ENCODE assay signal across 1 cellular context in the genomic region with DNA sequence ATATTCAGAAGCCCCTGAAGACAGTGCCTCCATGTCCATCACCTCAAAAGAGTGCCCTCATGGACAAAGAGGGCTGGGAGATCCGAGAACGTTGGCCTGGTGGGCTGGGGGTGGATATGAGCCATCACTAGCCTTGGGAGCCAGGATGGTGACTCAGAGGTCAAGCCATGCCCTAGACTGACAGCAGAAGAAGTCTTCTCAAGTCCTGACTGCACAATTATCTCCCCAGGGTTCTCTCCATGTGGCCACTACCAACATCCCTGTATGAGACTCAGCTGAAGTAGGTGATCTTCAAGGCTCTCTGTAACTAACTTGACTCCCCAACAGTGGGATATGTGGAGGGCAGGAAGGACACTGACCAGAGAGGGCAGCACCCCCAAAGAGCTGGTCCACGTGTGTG.
TF ChIP-seq lines count a peak whose summit lies in the region.

No MANE protein-coding gene starts in this region.

TF ChIP-seq in K562, 482 proteins besides CTCF, POLR2A, EP300 and RAD21 (continued from another document):
- TF ChIP-seq CBX3 (IDR thresholded peaks at IDR 0.05; ENCODE audit: borderline replicate concordance in 1 of 2, low read length in 2 of 2) (0 out of 3 replicates have a peak, but pooled peaks of 1 of the 2 experiments have one; percentile 12), JUND (IDR thresholded peaks at IDR 0.05; ENCODE audit: borderline replicate concordance, low read depth, low read length) (peak; percentile 69; the same call in 1 of the 2 replicates), JUND (tag; IDR thresholded peaks at IDR 0.05; ENCODE audit: borderline replicate concordance, low read depth, low read length) (peak; percentile 23; the same call in 1 of the 3 replicates), ZNF668 (CRISPR knock-in tag; IDR thresholded peaks at IDR 0.05) (no peak), TAF9B (IDR thresholded peaks at IDR 0.05; ENCODE audit: partially characterized antibody) (no peak), ZNF696 (CRISPR knock-in tag; conservative IDR thresholded peaks at IDR 0.05) (no peak), NFYB (IDR thresholded peaks at IDR 0.05; ENCODE audit: extremely low read depth, insufficient read length) (no peak)
- TF ChIP-seq, protein P1, sequence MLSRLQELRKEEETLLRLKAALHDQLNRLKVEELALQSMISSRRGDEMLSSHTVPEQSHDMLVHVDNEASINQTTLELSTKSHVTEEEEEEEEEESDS (CRISPR knock-in tag; IDR thresholded peaks at IDR 0.05): no peak
- TF ChIP-seq, protein P2, sequence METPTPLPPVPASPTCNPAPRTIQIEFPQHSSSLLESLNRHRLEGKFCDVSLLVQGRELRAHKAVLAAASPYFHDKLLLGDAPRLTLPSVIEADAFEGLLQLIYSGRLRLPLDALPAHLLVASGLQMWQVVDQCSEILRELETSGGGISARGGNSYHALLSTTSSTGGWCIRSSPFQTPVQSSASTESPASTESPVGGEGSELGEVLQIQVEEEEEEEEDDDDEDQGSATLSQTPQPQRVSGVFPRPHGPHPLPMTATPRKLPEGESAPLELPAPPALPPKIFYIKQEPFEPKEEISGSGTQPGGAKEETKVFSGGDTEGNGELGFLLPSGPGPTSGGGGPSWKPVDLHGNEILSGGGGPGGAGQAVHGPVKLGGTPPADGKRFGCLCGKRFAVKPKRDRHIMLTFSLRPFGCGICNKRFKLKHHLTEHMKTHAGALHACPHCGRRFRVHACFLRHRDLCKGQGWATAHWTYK (CRISPR knock-in tag; IDR thresholded peaks at IDR 0.05): no peak
- TF ChIP-seq, protein P3, sequence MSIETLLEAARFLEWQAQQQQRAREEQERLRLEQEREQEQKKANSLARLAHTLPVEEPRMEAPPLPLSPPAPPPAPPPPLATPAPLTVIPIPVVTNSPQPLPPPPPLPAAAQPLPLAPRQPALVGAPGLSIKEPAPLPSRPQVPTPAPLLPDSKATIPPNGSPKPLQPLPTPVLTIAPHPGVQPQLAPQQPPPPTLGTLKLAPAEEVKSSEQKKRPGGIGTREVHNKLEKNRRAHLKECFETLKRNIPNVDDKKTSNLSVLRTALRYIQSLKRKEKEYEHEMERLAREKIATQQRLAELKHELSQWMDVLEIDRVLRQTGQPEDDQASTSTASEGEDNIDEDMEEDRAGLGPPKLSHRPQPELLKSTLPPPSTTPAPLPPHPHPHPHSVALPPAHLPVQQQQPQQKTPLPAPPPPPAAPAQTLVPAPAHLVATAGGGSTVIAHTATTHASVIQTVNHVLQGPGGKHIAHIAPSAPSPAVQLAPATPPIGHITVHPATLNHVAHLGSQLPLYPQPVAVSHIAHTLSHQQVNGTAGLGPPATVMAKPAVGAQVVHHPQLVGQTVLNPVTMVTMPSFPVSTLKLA (conservative IDR thresholded peaks at IDR 0.05): 0 out of 4 replicates have a peak, but pooled peaks of 1 of the 2 experiments have one; percentile 32
